11 cellular contexts compared by ENCODE assay signal in genomic region chr3:9147215-9147895, GRCh38.
A peak's percentile ranks its signal among the peaks of the same experiment; 100 is the strongest.
DNase-seq lines count a peak whose midpoint lies in the region; ATAC-seq and TF ChIP-seq lines count a peak whose summit lies in the region.
"Had no signal": no experiment of that assay in that cellular context is flagged by ENCODE, and none has a peak within 500 bp of the region (broad histone marks: within the 10 kb centered on the region; RNA-seq: fewer than 3 reads in every experiment).

No MANE protein-coding gene starts in this region.

- H3K27ac Mint-ChIP-seq in CD8-positive, alpha-beta T cell, result no peak overlapping the region
- no peak overlapping the region for H3K27ac Mint-ChIP-seq in activated T-helper 2 cell treated with anti-CD3 and anti-CD28 coated beads, Interferon-gamma antibody, Interleukin-2, Interleukin-4, amounts not matched to agents 10 μg/mL and 5 μg/mL and 100 μg/mL, durations not matched to agents 14 hours and 24 hours and 36 hours

- no peaks in the 10 kb centered on the region for H3K27me3 ChIP-seq in CD8-positive, alpha-beta T cell (ENCODE audit: insufficient read depth, low read length)

- peaks cover 8% of the 10 kb centered on the region for H3K27me3 Mint-ChIP-seq in CD8-positive, alpha-beta T cell (ENCODE audit: low read depth)
- peaks cover 16% of the 10 kb centered on the region for H3K27me3 Mint-ChIP-seq in activated T-helper 2 cell treated with anti-CD3 and anti-CD28 coated beads, Interferon-gamma antibody, Interleukin-2, Interleukin-4, amounts not matched to agents 10 μg/mL and 5 μg/mL and 100 μg/mL, durations not matched to agents 14 hours and 24 hours and 36 hours (ENCODE audit: low read depth)

- CTCF ChIA-PET in CD8-positive, alpha-beta T cell (lab: Charles Lee), result no interaction called here

- no peak for TF ChIP-seq CTCF in astrocyte of the spinal cord (IDR thresholded peaks at IDR 0.05; ENCODE audit: low read depth, low read length)
- no peak for TF ChIP-seq CTCF in CD8-positive, alpha-beta T cell (IDR thresholded peaks at IDR 0.05)

- H3K36me3 ChIP-seq in CD8-positive, alpha-beta T cell (ENCODE audit: insufficient read depth, low read length), result no peaks in the 10 kb centered on the region

- intact Hi-C loops in CD8-positive, alpha-beta T cell (cut with DNase I, micrococcal nuclease), result no loop called here
- intact Hi-C loops in activated T-helper 2 cell treated with anti-CD3 and anti-CD28 coated beads, Interferon-gamma antibody, Interleukin-2, Interleukin-4, amounts not matched to agents 10 μg/mL and 5 μg/mL and 100 μg/mL, durations not matched to agents 14 hours and 24 hours and 36 hours (cut with micrococcal nuclease), result no loop called here

- in situ Hi-C loops in ACHN (cut with HindIII; ENCODE audit: low pct_ligation_motif_present, low pct_unique_long_range_greater_than_20kb, low sequenced_read_pairs) (no loop called here), astrocyte of the spinal cord (cut with HindIII; ENCODE audit: low sequenced_read_pairs) (no loop called here)

- no peaks in the 10 kb centered on the region for H3K4me1 Mint-ChIP-seq in CD8-positive, alpha-beta T cell (ENCODE audit: low read depth)
- no peaks in the 10 kb centered on the region for H3K4me1 Mint-ChIP-seq in activated T-helper 2 cell treated with anti-CD3 and anti-CD28 coated beads, Interferon-gamma antibody, Interleukin-2, Interleukin-4, amounts not matched to agents 10 μg/mL and 5 μg/mL and 100 μg/mL, durations not matched to agents 14 hours and 24 hours and 36 hours (ENCODE audit: low read depth)

- H3K9me3 ChIP-seq in CD8-positive, alpha-beta T cell (ENCODE audit: low read length), result no peaks in the 10 kb centered on the region

- peak; percentile 74 for DNase-seq in ACHN
- peak; percentile 6 for DNase-seq in astrocyte of the spinal cord (ENCODE audit: low read depth, low spot score)
- DNase-seq in T1000 (lab: John Stamatoyannopoulos, UW), result no peak
- DNase-seq in CD8-positive, alpha-beta T cell, result no peak
- no peak for DNase-seq in activated T-helper 2 cell treated with anti-CD3 and anti-CD28 coated beads, Interferon-gamma antibody, Interleukin-2, Interleukin-4, amounts not matched to agents 10 μg/mL and 5 μg/mL and 100 μg/mL, durations not matched to agents 14 hours and 24 hours and 36 hours (ENCODE audit: low spot score)
- no peak for DNase-seq in putamen (ENCODE audit: low spot score)
- DNase-seq: left cardiac atrium, right cardiac atrium had no signal

- no peak overlapping the region for H3K4me3 Mint-ChIP-seq in CD8-positive, alpha-beta T cell
- H3K4me3 Mint-ChIP-seq in activated T-helper 2 cell treated with anti-CD3 and anti-CD28 coated beads, Interferon-gamma antibody, Interleukin-2, Interleukin-4, amounts not matched to agents 10 μg/mL and 5 μg/mL and 100 μg/mL, durations not matched to agents 14 hours and 24 hours and 36 hours (ENCODE audit: low read depth), result no peak overlapping the region

- H3K36me3 Mint-ChIP-seq in CD8-positive, alpha-beta T cell, result peaks cover 7% of the 10 kb centered on the region
- peaks cover 7% of the 10 kb centered on the region for H3K36me3 Mint-ChIP-seq in activated T-helper 2 cell treated with anti-CD3 and anti-CD28 coated beads, Interferon-gamma antibody, Interleukin-2, Interleukin-4, amounts not matched to agents 10 μg/mL and 5 μg/mL and 100 μg/mL, durations not matched to agents 14 hours and 24 hours and 36 hours (ENCODE audit: low read depth)

- no peak overlapping the region for H3K27ac ChIP-seq in CD8-positive, alpha-beta T cell (ENCODE audit: low read depth, low read length)
- H3K27ac ChIP-seq: epithelial cell of prostate had no signal

- ATAC-seq in GM19438 (IDR thresholded peaks at IDR 0.05; ENCODE audit: low read depth, unreplicated experiment), result peak; percentile 88
- peak; percentile 51 for ATAC-seq in HG03060 (IDR thresholded peaks at IDR 0.05; ENCODE audit: low read depth, unreplicated experiment)
- no peak for ATAC-seq in CD8-positive, alpha-beta T cell
- ATAC-seq: right cardiac atrium had no signal

- H3K4me3 ChIP-seq in astrocyte of the spinal cord (ENCODE audit: low read depth, low read length), result no peak overlapping the region
- H3K4me3 ChIP-seq in CD8-positive, alpha-beta T cell (ENCODE audit: low read depth, low read length), result no peak overlapping the region

- H3K9me3 Mint-ChIP-seq in CD8-positive, alpha-beta T cell, result peaks cover 16% of the 10 kb centered on the region
- H3K9me3 Mint-ChIP-seq in activated T-helper 2 cell treated with anti-CD3 and anti-CD28 coated beads, Interferon-gamma antibody, Interleukin-2, Interleukin-4, amounts not matched to agents 10 μg/mL and 5 μg/mL and 100 μg/mL, durations not matched to agents 14 hours and 24 hours and 36 hours, result peaks cover 38% of the 10 kb centered on the region

- no peaks in the 10 kb centered on the region for H3K4me1 ChIP-seq in CD8-positive, alpha-beta T cell (ENCODE audit: insufficient read depth, low read length)

- POLR2A ChIA-PET in CD8-positive, alpha-beta T cell (lab: Charles Lee), result no interaction called here

Comparison
In these comparisons a context has a peak if more than half of its experiments do, and no peak if none do; other contexts are left out.
1. DNase-seq: peak in ACHN (single experiment) and astrocyte of the spinal cord (single experiment); none in T1000 (single experiment), CD8-positive, alpha-beta T cell (0 of 7), activated T-helper 2 cell treated with anti-CD3 and anti-CD28 coated beads, Interferon-gamma antibody, Interleukin-2, Interleukin-4, amounts not matched to agents 10 μg/mL and 5 μg/mL and 100 μg/mL, durations not matched to agents 14 hours and 24 hours and 36 hours (single experiment) and putamen (single experiment).